Comparison of ENCODE assay signal across 18 cellular contexts in genomic region chr6:106782524-106783265, GRCh38.
DNase-seq lines count a peak whose midpoint lies in the region; ATAC-seq and TF ChIP-seq lines count a peak whose summit lies in the region.
"Had no signal": no experiment of that assay in that cellular context is flagged by ENCODE, and none has a peak within 500 bp of the region (broad histone marks: within the 10 kb centered on the region; RNA-seq: fewer than 3 reads in every experiment).

No MANE protein-coding gene starts in this region.

- DNase-seq in heart left ventricle (peak in 1 of 5 donors; percentile 39), right atrium auricular region (ENCODE audit: low spot score) (no peak), epithelial cell of proximal tubule (ENCODE audit: low read depth) (no peak), right lobe of liver (peak in 1 of 3 donors; percentile 57), T-helper 1 cell (no peak), epidermal melanocyte (ENCODE audit: insufficient read length, low spot score) (no peak), NCI-H1048 (lab: John Stamatoyannopoulos, UW) (no peak), nucleus accumbens (lab: John Stamatoyannopoulos, UW) (no peak)
- DNase-seq: activated CD4-positive, alpha-beta T cell treated with anti-CD3 and anti-CD28 coated beads, Interleukin-2, amount 50 U/mL, for 1 hour; activated CD8-positive, alpha-beta memory T cell treated with anti-CD3 and anti-CD28 coated beads, Interleukin-2, amount 50 U/mL, for 48 hours; Caco-2; DND-41; Karpas-422; lower lobe of right lung; NCI-H1092 treated with DMSO at 0.1 percent for 48 hours; NCI-H1930; OCI-M1; upper lobe of right lung had no signal

- no peak for TF ChIP-seq CTCF in heart left ventricle (IDR thresholded peaks at IDR 0.05)
- no peak for TF ChIP-seq CTCF in right atrium auricular region (IDR thresholded peaks at IDR 0.05)
- no peak for TF ChIP-seq CTCF in epithelial cell of proximal tubule (conservative IDR thresholded peaks at IDR 0.05; ENCODE audit: low read depth, low read length)
- no peak for TF ChIP-seq CTCF in right lobe of liver (IDR thresholded peaks at IDR 0.05)

- peaks cover 0 to 18% (median 0%) of the 10 kb centered on the region in 9 donors for H3K27me3 ChIP-seq in heart left ventricle
- no peaks in the 10 kb centered on the region for H3K27me3 ChIP-seq in right atrium auricular region
- H3K27me3 ChIP-seq in right lobe of liver = no peaks in the 10 kb centered on the region
- H3K27me3 ChIP-seq: upper lobe of right lung had no signal

- 27 to 39% (median 34%) methylated on average over 14 of the region's 14 CpGs for WGBS in heart left ventricle, 4 donors
- WGBS in right lobe of liver (ENCODE audit: insufficient coverage, low coverage, low lambda C conversion rate, missing lambda C conversion rate) = 11% methylated on average over 12 of the region's 14 CpGs

- no peak overlapping the region for H3K4me3 ChIP-seq in heart left ventricle
- no peak overlapping the region for H3K4me3 ChIP-seq in right atrium auricular region
- H3K4me3 ChIP-seq in epithelial cell of proximal tubule (ENCODE audit: low read depth, low read length) = peak overlapping the region; percentile 73
- H3K4me3 ChIP-seq in right lobe of liver = peak overlapping the region in 2 of 3 donors; percentile 57 to 66
- H3K4me3 ChIP-seq: lower lobe of right lung, upper lobe of right lung had no signal

- H3K4me1 ChIP-seq in heart left ventricle = no peaks in the 10 kb centered on the region
- no peaks in the 10 kb centered on the region for H3K4me1 ChIP-seq in right atrium auricular region
- H3K4me1 ChIP-seq in right lobe of liver = peaks cover 0 to 32% (median 4%) of the 10 kb centered on the region in 4 donors
- H3K4me1 ChIP-seq: lower lobe of right lung, upper lobe of right lung had no signal

- TF ChIP-seq POLR2A in heart left ventricle (IDR thresholded peaks at IDR 0.05) (no peak), right lobe of liver (IDR thresholded peaks at IDR 0.05) (no peak)

- ATAC-seq in heart left ventricle = peak; percentile 28 to 89 (median 78)
- peak; percentile 13 to 55 (median 36) for ATAC-seq in right lobe of liver
- ATAC-seq: upper lobe of right lung had no signal

- H3K9me3 ChIP-seq in heart left ventricle (peaks cover 0 to 3% (median 0%) of the 10 kb centered on the region in 12 donors), right atrium auricular region (no peaks in the 10 kb centered on the region), right lobe of liver (no peaks in the 10 kb centered on the region)
- H3K9me3 ChIP-seq: lower lobe of right lung, upper lobe of right lung had no signal

- H3K27ac ChIP-seq in heart left ventricle = no peak overlapping the region
- H3K27ac ChIP-seq in right atrium auricular region = no peak overlapping the region
- H3K27ac ChIP-seq in right lobe of liver = peak overlapping the region; percentile 93 to 99 (median 99)
- H3K27ac ChIP-seq: lower lobe of right lung, upper lobe of right lung had no signal

- intact Hi-C loops in heart left ventricle (cut with DNase I) = no loop called here
- intact Hi-C loops in right lobe of liver (cut with DNase I) = no loop called here

- H3K36me3 ChIP-seq in heart left ventricle = no peaks in the 10 kb centered on the region
- H3K36me3 ChIP-seq in right atrium auricular region = no peaks in the 10 kb centered on the region
- no peaks in the 10 kb centered on the region for H3K36me3 ChIP-seq in right lobe of liver
- H3K36me3 ChIP-seq: lower lobe of right lung, upper lobe of right lung had no signal

Comparison
In these comparisons a context has a peak if more than half of its experiments do, and no peak if none do; other contexts are left out.
1. H3K27ac ChIP-seq: peak in right lobe of liver (3 of 3); none in heart left ventricle (0 of 12) and right atrium auricular region (0 of 2).
2. H3K4me3 ChIP-seq: peak in epithelial cell of proximal tubule (single experiment) and right lobe of liver (2 of 3); none in heart left ventricle (0 of 12) and right atrium auricular region (0 of 2).